Comparison of ENCODE assay signal across 8 cellular contexts in genomic region chr2:161199885-161200284, GRCh38. TPM values are rescaled to one million over a fixed set of nuclear protein-coding genes. Genes with fewer than 3 reads are reported as not detected.
DNase-seq lines count a peak whose midpoint lies in the region; ATAC-seq and TF ChIP-seq lines count a peak whose summit lies in the region.

No MANE protein-coding gene starts in this region.

- H3K27ac Mint-ChIP-seq in GM23338, result no peak overlapping the region

- no peak overlapping the region for H3K4me3 Mint-ChIP-seq in GM23338

- no peak overlapping the region for H2AFZ ChIP-seq in GM23338

- H4K20me1 ChIP-seq in GM23338 (replicated peaks; ENCODE audit: insufficient read depth), result no peaks in the 10 kb centered on the region; the same call in 1 of the 2 replicates

- H3F3A ChIP-seq in GM23338 (replicated peaks; ENCODE audit: low read depth), result no peaks in the 10 kb centered on the region

- H3K36me3 ChIP-seq in brain microvascular endothelial cell (replicated peaks) (no peaks in the 10 kb centered on the region), GM23338 (ENCODE audit: insufficient read depth) (no peaks in the 10 kb centered on the region)

- H3K27ac ChIP-seq in brain microvascular endothelial cell (no peak overlapping the region), GM23338 (ENCODE audit: low read depth) (no peak overlapping the region)

- peaks cover 9% of the 10 kb centered on the region; the same call in 2 of the 3 replicates for H3K36me3 Mint-ChIP-seq in GM23338 (ENCODE audit: low read depth)

- no peaks in the 10 kb centered on the region for H3K9me2 ChIP-seq in GM23338 (ENCODE audit: insufficient read depth)

- H3K4me1 Mint-ChIP-seq in GM23338, result no peaks in the 10 kb centered on the region

- ATAC-seq in GM18858 (IDR thresholded peaks at IDR 0.05; ENCODE audit: unreplicated experiment) (peak; percentile 78), GM21737 (IDR thresholded peaks at IDR 0.05; ENCODE audit: unreplicated experiment) (peak; percentile 80), HG03558 (IDR thresholded peaks at IDR 0.05; ENCODE audit: extremely low read depth, unreplicated experiment) (peak; percentile 52), GM23338 (no peak)

- H3K79me2 ChIP-seq in GM23338 (replicated peaks; ENCODE audit: insufficient read depth), result no peaks in the 10 kb centered on the region

- no peak overlapping the region for H3K4me2 ChIP-seq in GM23338

- H3K4me3 ChIP-seq in brain microvascular endothelial cell (ENCODE audit: low read depth, low read length) (no peak overlapping the region), GM23338 (no peak overlapping the region)

- TF ChIP-seq CTCF in brain microvascular endothelial cell (IDR thresholded peaks at IDR 0.05; ENCODE audit: low read depth, low read length, missing control alignments), result no peak
- no peak for TF ChIP-seq CTCF in GM23338 (conservative IDR thresholded peaks at IDR 0.05; ENCODE audit: low read depth in 2 of 2)

- no peaks in the 10 kb centered on the region for H3K27me3 Mint-ChIP-seq in GM23338 (ENCODE audit: insufficient read depth, low read depth, poor library complexity)

- POLR2A ChIA-PET in HEK293T (lab: Yijun Ruan, JAX), result no interaction called here

- DNase-seq in medulla oblongata (ENCODE audit: extremely low spot score) (peak; percentile 10), brain microvascular endothelial cell (no peak), HEK293T (ENCODE audit: extremely low spot score) (no peak), GM23338 (ENCODE audit: low spot score) (no peak)
- DNase-seq in stimulated activated CD4-positive, alpha-beta T cell treated with anti-CD3 and anti-CD28 coated beads, Interleukin-4, amount 100 ng/mL, for 1 hour, result no peak

- in situ Hi-C loops in brain microvascular endothelial cell (cut with HindIII; ENCODE audit: low pct_ligation_motif_present, low sequenced_read_pairs), result no loop called here

- CTCF ChIA-PET in HEK293T (lab: Yijun Ruan, JAX), result no interaction called here

- no peaks in the 10 kb centered on the region for H3K9me3 Mint-ChIP-seq in GM23338

- H3K27me3 ChIP-seq in brain microvascular endothelial cell (replicated peaks), result no peaks in the 10 kb centered on the region
- H3K27me3 ChIP-seq in GM23338 (ENCODE audit: insufficient read depth), result no peaks in the 10 kb centered on the region

- H3K4me1 ChIP-seq in GM23338 (ENCODE audit: insufficient read depth), result no peaks in the 10 kb centered on the region

TF ChIP-seq in HEK293T, 16 proteins besides CTCF, POLR2A, EP300 and RAD21:
- no peak for TF ChIP-seq FOXM1 (IDR thresholded peaks at IDR 0.05; ENCODE audit: borderline replicate concordance)
- TF ChIP-seq NFRKB (IDR thresholded peaks at IDR 0.05), result no peak
- no peak for TF ChIP-seq HDGF (IDR thresholded peaks at IDR 0.05; ENCODE audit: borderline replicate concordance)
- TF ChIP-seq FOXK2 (IDR thresholded peaks at IDR 0.05), result no peak
- no peak for TF ChIP-seq ZNF384 (IDR thresholded peaks at IDR 0.05)
- no peak for TF ChIP-seq LEF1 (IDR thresholded peaks at IDR 0.05; ENCODE audit: borderline replicate concordance)
- no peak for TF ChIP-seq SP1 (IDR thresholded peaks at IDR 0.05)
- TF ChIP-seq CTBP1 (IDR thresholded peaks at IDR 0.05; ENCODE audit: borderline replicate concordance), result no peak
- TF ChIP-seq BHLHE40 (IDR thresholded peaks at IDR 0.05; ENCODE audit: borderline replicate concordance), result no peak
- no peak for TF ChIP-seq SUZ12 (IDR thresholded peaks at IDR 0.05)
- TF ChIP-seq FOXA1 (IDR thresholded peaks at IDR 0.05), result no peak
- TF ChIP-seq ELF4 (IDR thresholded peaks at IDR 0.05), result no peak
- no peak for TF ChIP-seq TARDBP (IDR thresholded peaks at IDR 0.05)
- TF ChIP-seq PKNOX1 (IDR thresholded peaks at IDR 0.05), result no peak
- no peak for TF ChIP-seq L3MBTL2 (conservative IDR thresholded peaks at IDR 0.05)
- no peak for TF ChIP-seq ARNT (IDR thresholded peaks at IDR 0.05)

TF ChIP-seq in GM23338, 12 proteins besides CTCF, POLR2A, EP300 and RAD21:
- no peak for TF ChIP-seq EZH2 (IDR thresholded peaks at IDR 0.05; ENCODE audit: low read depth, unreplicated experiment)
- no peak for TF ChIP-seq REST (IDR thresholded peaks at IDR 0.05; ENCODE audit: unreplicated experiment)
- TF ChIP-seq EZH2phosphoT487 (IDR thresholded peaks at IDR 0.05; ENCODE audit: unreplicated experiment), result no peak
- TF ChIP-seq POLR2AphosphoS5 (IDR thresholded peaks at IDR 0.05; ENCODE audit: low read depth), result no peak
- TF ChIP-seq ZNF462 (CRISPR knock-in tag; IDR thresholded peaks at IDR 0.05), result no peak

RNA-seq across cellular contexts. Expression of gene TANK, which starts 39.7 kb away (rescaled TPM):
- total RNA-seq in GM23338 (2014; rRNA removed; shearing (Covaris generic)), result 22.2 and 27.7 TPM in 2 replicates
- 35.4 and 36.5 TPM in 2 replicates for polyA plus RNA-seq in GM23338 (2016; fragmentation: Nextera tagmentation; extraction: Ambion mirVana)
